24 cellular contexts compared by ENCODE assay signal in the genomic region with DNA sequence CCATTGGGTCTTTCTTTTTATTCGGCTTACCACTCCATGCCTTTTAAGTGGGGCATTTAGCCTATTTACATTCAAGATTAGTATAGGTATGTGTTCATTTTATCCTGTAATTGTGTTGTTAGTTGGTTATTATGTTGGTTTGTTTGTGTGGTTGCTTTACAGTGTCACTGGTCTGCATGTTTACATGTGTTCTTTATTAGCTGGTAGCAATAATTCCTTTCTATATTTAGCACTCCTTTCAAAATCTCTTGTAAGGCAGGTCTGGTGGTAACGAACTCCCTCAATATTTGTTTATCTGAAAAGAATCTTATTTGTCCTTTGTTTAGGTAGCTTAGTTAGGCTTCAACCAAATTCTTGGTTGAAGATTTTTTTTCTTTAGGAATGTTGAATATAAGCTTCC.
"Had no signal": no experiment of that assay in that cellular context is flagged by ENCODE, and none has a peak within 500 bp of the region (broad histone marks: within the 10 kb centered on the region; RNA-seq: fewer than 3 reads in every experiment).

No MANE protein-coding gene starts in this region.

- H3K9me3 ChIP-seq: ovary, psoas muscle, right lobe of liver, sigmoid colon, stomach, thoracic aorta, thyroid gland, tibial nerve, upper lobe of left lung, vagina had no signal

- H3K36me3 ChIP-seq: neural progenitor cell, ovary, right lobe of liver, sigmoid colon, stomach, thoracic aorta, thyroid gland, tibial nerve, upper lobe of left lung, vagina had no signal

- H3K27me3 ChIP-seq: neural progenitor cell, ovary, right lobe of liver, sigmoid colon, stomach, thyroid gland, tibial nerve, upper lobe of left lung, vagina had no signal

- H3K4me3 ChIP-seq: neural progenitor cell, ovary, psoas muscle, right lobe of liver, sigmoid colon, stomach, thoracic aorta, thyroid gland, tibial nerve, upper lobe of left lung, vagina had no signal

- H3K4me1 ChIP-seq: neural progenitor cell, parathyroid adenoma, psoas muscle, right lobe of liver, sigmoid colon, stomach, thyroid gland, tibial nerve, upper lobe of left lung, vagina had no signal

- ATAC-seq: psoas muscle; right cardiac atrium; right lobe of liver; stimulated activated effector memory CD8-positive, alpha-beta T cell treated with anti-CD3 and anti-CD28 coated beads, Interleukin-12 subunit alpha, Interleukin-12 subunit beta, amount 100 ng/mL, for 72 hours; stimulated activated naive B cell treated with anti-CD40 and anti-IgM and Interleukin-4, amounts not matched to agents 10 μg/mL and 1 μg/mL and 100 μg/mL, for 72 hours had no signal

- H3K27ac ChIP-seq: neural progenitor cell, ovary, parathyroid adenoma, psoas muscle, right lobe of liver, sigmoid colon, stomach, thoracic aorta, thyroid gland, tibial nerve, upper lobe of left lung, vagina had no signal

- H3K9ac ChIP-seq: neural progenitor cell, parathyroid adenoma had no signal

- DNase-seq: occipital lobe; ovary; posterior cingulate gyrus; psoas muscle; right cardiac atrium; right lobe of liver; sigmoid colon; small intestine; stimulated activated CD4-positive, alpha-beta T cell treated with anti-CD3 and anti-CD28 coated beads, Interleukin-15, amount 100 ng/mL, for 24 hours; stimulated activated CD4-positive, alpha-beta T cell treated with anti-CD3 and anti-CD28 coated beads, Interleukin-2, amount 100 ng/mL, for 24 hours; stimulated activated CD4-positive, alpha-beta T cell treated with anti-CD3 and anti-CD28 coated beads, Interleukin-2, amount 100 ng/mL, for 48 hours; stimulated activated CD4-positive, alpha-beta T cell treated with anti-CD3 and anti-CD28 coated beads, Interleukin-4, amount 100 ng/mL, for 24 hours; stimulated activated naive B cell treated with anti-CD40 and anti-IgM and Interleukin-4, amounts not matched to agents 10 μg/mL and 1 μg/mL and 100 μg/mL, for 72 hours; stimulated activated naive CD4-positive, alpha-beta T cell treated with Interleukin-2 at 50 U/mL for 16 hours; stomach; thyroid gland; trophoblast cell; upper lobe of left lung had no signal
